ENCODE assay signal across 8 cellular contexts in genomic region chr9:128160603-128160987, GRCh38. TPM values are rescaled to one million over a fixed set of nuclear protein-coding genes. Genes with fewer than 3 reads are reported as not detected.
A peak's percentile ranks its signal among the peaks of the same experiment; 100 is the strongest.
DNase-seq lines count a peak whose midpoint lies in the region; ATAC-seq, FAIRE-seq and TF ChIP-seq lines count a peak whose summit lies in the region.

No MANE protein-coding gene starts in this region.

- H3K4me1 Mint-ChIP-seq in memory B cell = peaks cover 7% of the 10 kb centered on the region

- ATAC-seq in HG03095 (IDR thresholded peaks at IDR 0.05; ENCODE audit: unreplicated experiment) = peak; percentile 5
- ATAC-seq in memory B cell (ENCODE audit: low read depth) = no peak
- ATAC-seq in GM19463 (IDR thresholded peaks at IDR 0.05; ENCODE audit: unreplicated experiment) = no peak

- no peaks in the 10 kb centered on the region for H3K9me3 Mint-ChIP-seq in memory B cell

- TF ChIP-seq CTCF in WI38 (IDR thresholded peaks at IDR 0.05; ENCODE audit: low read depth, low read length) (no peak), choroid plexus epithelial cell (conservative IDR thresholded peaks at IDR 0.05; ENCODE audit: low read depth, low read length) (no peak)

- no peak for FAIRE-seq in GM12892 (lab: Jason Lieb, UNC)

- H3K27ac Mint-ChIP-seq in memory B cell = no peak overlapping the region

- no peaks in the 10 kb centered on the region for H3K27me3 Mint-ChIP-seq in memory B cell

- peak overlapping the region; percentile 83 for H3K4me3 Mint-ChIP-seq in memory B cell

- TF ChIP-seq POLR2A in GM12892 (IDR thresholded peaks at IDR 0.05; ENCODE audit: low read depth, low read length) = no peak

- DNase-seq in GM12892 (ENCODE audit: insufficient read length) = peak; percentile 52
- DNase-seq in choroid plexus epithelial cell (ENCODE audit: low read depth) = no peak
- DNase-seq in memory B cell (ENCODE audit: low spot score in 2 of 2) = no peak
- DNase-seq in stimulated activated CD8-positive, alpha-beta memory T cell treated with anti-CD3 and anti-CD28 coated beads, Interleukin-4, amount 100 ng/mL, for 24 hours (ENCODE audit: low read depth) = peak; percentile 53
- no peak for DNase-seq in SHP77 (lab: John Stamatoyannopoulos, UW)

- H3K4me3 ChIP-seq in WI38 (ENCODE audit: low read depth, low read length) = peak overlapping the region; percentile 88
- H3K4me3 ChIP-seq in choroid plexus epithelial cell (ENCODE audit: low read depth, low read length) = peak overlapping the region; percentile 86

- no peaks in the 10 kb centered on the region for H3K36me3 Mint-ChIP-seq in memory B cell

RNA-seq across cellular contexts. Expression of gene BBLN, which starts 0.5 kb away (rescaled TPM):
- 27.5 TPM for polyA plus RNA-seq in GM12892 (2012; ENCODE audit: missing spikeins)

RNA-seq across cellular contexts. Expression of gene LCN2, which starts 11.3 kb away (rescaled TPM):
- polyA plus RNA-seq in GM12892 (2012; ENCODE audit: missing spikeins) = not detected

RNA-seq across cellular contexts. Expression of gene CIZ1, which starts 30.8 kb away (rescaled TPM):
- polyA plus RNA-seq in GM12892 (2012; ENCODE audit: missing spikeins) = 38.6 TPM

RNA-seq across cellular contexts. Expression of gene PTGES2, which starts 33.1 kb away (rescaled TPM):
- polyA plus RNA-seq in GM12892 (2012; ENCODE audit: missing spikeins) = 49.9 TPM

RNA-seq across cellular contexts. Expression of gene DNM1, which starts 42.6 kb away (rescaled TPM):
- polyA plus RNA-seq in GM12892 (2012; ENCODE audit: missing spikeins) = 0.36 TPM

Comparison
In these comparisons a context has a peak if more than half of its experiments do, and no peak if none do; other contexts are left out.
1. DNase-seq: peak in GM12892 (single experiment) and stimulated activated CD8-positive, alpha-beta memory T cell treated with anti-CD3 and anti-CD28 coated beads, Interleukin-4, amount 100 ng/mL, for 24 hours (single experiment); none in choroid plexus epithelial cell (single experiment), memory B cell (0 of 2) and SHP77 (0 of 2).